Comparison of ENCODE assay signal across 11 cellular contexts in genomic region chr18:58046794-58047555, GRCh38. TPM values are rescaled to one million over a fixed set of nuclear protein-coding genes. Genes with fewer than 3 reads are reported as not detected.
DNase-seq lines count a peak whose midpoint lies in the region; ATAC-seq and TF ChIP-seq lines count a peak whose summit lies in the region.
"Had no signal": no experiment of that assay in that cellular context is flagged by ENCODE, and none has a peak within 500 bp of the region (broad histone marks: within the 10 kb centered on the region; RNA-seq: fewer than 3 reads in every experiment).

No MANE protein-coding gene starts in this region.

- peaks cover 24% of the 10 kb centered on the region for H3K4me1 Mint-ChIP-seq in CD4-positive, alpha-beta T cell (ENCODE audit: low read depth)
- H3K4me1 Mint-ChIP-seq in nephron progenitor cell (peaks cover 45% of the 10 kb centered on the region), HFFc6 (ENCODE audit: low read depth) (peaks cover 30% of the 10 kb centered on the region)

- H3K27ac Mint-ChIP-seq in CD4-positive, alpha-beta T cell: no peak overlapping the region
- H3K27ac Mint-ChIP-seq in nephron progenitor cell (no peak overlapping the region), HFFc6 (no peak overlapping the region)
- H3K27ac Mint-ChIP-seq: activated B cell treated with CpG ODN at 0.5 μM for 24 hours, CD14-positive monocyte had no signal

- peaks cover 17% of the 10 kb centered on the region for H3K4me1 ChIP-seq in endocrine pancreas (ENCODE audit: control insufficient read depth, insufficient read depth, low read length)
- H3K4me1 ChIP-seq in vagina: peaks cover 25% of the 10 kb centered on the region

- H3K27me3 ChIP-seq in CD4-positive, alpha-beta T cell (ENCODE audit: control insufficient read depth, insufficient read depth, low read length): no peaks in the 10 kb centered on the region
- H3K27me3 ChIP-seq in endocrine pancreas (ENCODE audit: control insufficient read depth, insufficient read depth, low read length) (no peaks in the 10 kb centered on the region), vagina (no peaks in the 10 kb centered on the region)

- intact Hi-C loops in CD4-positive, alpha-beta T cell (cut with DNase I, micrococcal nuclease): loop anchor here in 1 of 2 experiments (5.0 to 10.0 kb wide), 4 partner anchors 135 to 718 kb away; no protein-coding TSS in a partner anchor
- intact Hi-C loops in vagina (cut with DNase I): no loop called here

- no peaks in the 10 kb centered on the region for H3K36me3 ChIP-seq in endocrine pancreas (ENCODE audit: control insufficient read depth, insufficient read depth, low read length)
- H3K36me3 ChIP-seq in vagina: no peaks in the 10 kb centered on the region

- CTCF ChIA-PET in CD4-positive, alpha-beta T cell (lab: Charles Lee): interaction anchor here (1.2 kb wide), 1 partner anchor 75 kb away, joined by 3 read pairs; no protein-coding TSS in a partner anchor

- H3K4me3 ChIP-seq in endocrine pancreas (ENCODE audit: control insufficient read depth, insufficient read depth, low read length) (peak overlapping the region; percentile 95), vagina (no peak overlapping the region)

- peaks cover 19% of the 10 kb centered on the region for H3K27me3 Mint-ChIP-seq in CD4-positive, alpha-beta T cell
- H3K27me3 Mint-ChIP-seq in nephron progenitor cell (ENCODE audit: low read depth, poor library complexity) (peaks cover 13% of the 10 kb centered on the region), HFFc6 (ENCODE audit: insufficient read depth) (peaks cover 25% of the 10 kb centered on the region)
- H3K27me3 Mint-ChIP-seq: activated B cell treated with CpG ODN at 0.5 μM for 24 hours had no signal

- no peak for DNase-seq in CD4-positive, alpha-beta T cell
- DNase-seq in NAMALWA (ENCODE audit: low spot score): peak; percentile 39
- DNase-seq in nephron progenitor cell: no peak
- DNase-seq in HFFc6: no peak
- DNase-seq in OCI-M1 (lab: John Stamatoyannopoulos, UW): no peak
- DNase-seq in vagina (ENCODE audit: extremely low spot score in 2 of 2): no peak
- DNase-seq: activated B cell treated with CpG ODN at 0.5 μM for 24 hours, NCI-H2029 had no signal

- TF ChIP-seq POLR2A in vagina (IDR thresholded peaks at IDR 0.05): no peak

- H3K36me3 Mint-ChIP-seq in CD4-positive, alpha-beta T cell (ENCODE audit: low read depth): peaks cover 14% of the 10 kb centered on the region
- no peaks in the 10 kb centered on the region for H3K36me3 Mint-ChIP-seq in nephron progenitor cell (ENCODE audit: low read depth)
- H3K36me3 Mint-ChIP-seq in HFFc6 (ENCODE audit: low read depth): no peaks in the 10 kb centered on the region

- no peak overlapping the region for H3K27ac ChIP-seq in CD4-positive, alpha-beta T cell (ENCODE audit: low read depth, low read length)
- no peak overlapping the region for H3K27ac ChIP-seq in vagina

- TF ChIP-seq CTCF in CD4-positive, alpha-beta T cell (IDR thresholded peaks at IDR 0.05): no peak
- TF ChIP-seq CTCF in nephron progenitor cell (IDR thresholded peaks at IDR 0.05) (no peak), HFFc6 (IDR thresholded peaks at IDR 0.05) (no peak), vagina (IDR thresholded peaks at IDR 0.05) (no peak)

- no peak overlapping the region for H3K9ac ChIP-seq in endocrine pancreas (ENCODE audit: control insufficient read depth, insufficient read depth, low read length)

- H3K4me3 Mint-ChIP-seq in CD4-positive, alpha-beta T cell: peak overlapping the region; percentile 62
- H3K4me3 Mint-ChIP-seq in nephron progenitor cell (peak overlapping the region; percentile 98), HFFc6 (no peak overlapping the region)

- no peak for ATAC-seq in CD4-positive, alpha-beta T cell (ENCODE audit: poor library complexity)
- ATAC-seq in GM21423 (IDR thresholded peaks at IDR 0.05; ENCODE audit: unreplicated experiment): no peak

- POLR2A ChIA-PET in CD4-positive, alpha-beta T cell (lab: Charles Lee): no interaction called here

- no peaks in the 10 kb centered on the region for H3K9me3 ChIP-seq in CD4-positive, alpha-beta T cell (ENCODE audit: control insufficient read depth, low read length)
- H3K9me3 ChIP-seq in endocrine pancreas (ENCODE audit: control insufficient read depth, low read length) (no peaks in the 10 kb centered on the region), vagina (no peaks in the 10 kb centered on the region)

- no peaks in the 10 kb centered on the region for H3K9me3 Mint-ChIP-seq in CD4-positive, alpha-beta T cell
- H3K9me3 Mint-ChIP-seq in nephron progenitor cell (no peaks in the 10 kb centered on the region), HFFc6 (no peaks in the 10 kb centered on the region)
- H3K9me3 Mint-ChIP-seq: activated B cell treated with CpG ODN at 0.5 μM for 24 hours had no signal

RNA-seq across cellular contexts. Expression of gene NEDD4L, which starts 2.9 kb away (rescaled TPM):
- total RNA-seq in CD4-positive, alpha-beta T cell: 10 to 100 TPM; 11.2 to 13.7 TPM
- total RNA-seq in HFFc6 (2021; fragmentation: NEBNext Ultra II Directional; extraction: Animal tissue kit (Norgen Biotek cat#: 25700)): 10 to 100 TPM; 11.2 to 28.1 (median 15.7) TPM
- total RNA-seq in vagina: 42.2 TPM
